In genomic region chr20:60751826-60752225, GRCh38 we compare ENCODE assay signal across 26 cellular contexts.
"Had no signal": no experiment of that assay in that cellular context is flagged by ENCODE, and none has a peak within 500 bp of the region (broad histone marks: within the 10 kb centered on the region; RNA-seq: fewer than 3 reads in every experiment).

No MANE protein-coding gene starts in this region.

- H3K4me2 ChIP-seq: PC-9 had no signal

- H3K9me3 ChIP-seq: MG63, Peyer's patch, SJCRH30 had no signal

- DNase-seq: IMR-90; Karpas-422; KG1; MG63; NCI-H1092; NCI-H1105 treated with DMSO at 0.1 percent for 48 hours; NCI-H1417 treated with DMSO at 0.1 percent for 48 hours; NCI-H146; NCI-H1694 treated with DMSO at 0.1 percent for 48 hours; NCI-H1930; NCI-H2081; NCI-H2107; NCI-H2171; NCI-H226; NCI-H446; NCI-H510A; NCI-H524 treated with DMSO at 0.1 percent for 48 hours; NCI-H69; NCI-H774; NK-92 treated with Interleukin-12 subunit alpha and Interleukin-12 subunit beta, amount 100 ng/mL, for 24 hours; PC-9; Peyer's patch; SHP77 treated with DMSO at 0.1 percent for 48 hours had no signal

- H2AFZ ChIP-seq: PC-9 had no signal

- H3K27me3 ChIP-seq: MG63, Peyer's patch had no signal

- H3K27ac ChIP-seq: PC-9, Peyer's patch, SJCRH30 had no signal

- H3K4me1 ChIP-seq: Peyer's patch, SJCRH30 had no signal

- H3K36me3 ChIP-seq: MG63, Peyer's patch, SJCRH30 had no signal

- H3K4me3 ChIP-seq: MG63, PC-9, Peyer's patch, SJCRH30 had no signal

- ATAC-seq: Right ventricle myocardium inferior, SK-N-SH treated with all-trans-retinoic acid at 6 μM for 48 hours had no signal
